In genomic region chr7:106872763-106873162, GRCh38 we compare ENCODE assay signal across 18 cellular contexts. TPM values are rescaled to one million over a fixed set of nuclear protein-coding genes. Genes with fewer than 3 reads are reported as not detected.
DNase-seq lines count a peak whose midpoint lies in the region; ATAC-seq and TF ChIP-seq lines count a peak whose summit lies in the region.
"Had no signal": no experiment of that assay in that cellular context is flagged by ENCODE, and none has a peak within 500 bp of the region (broad histone marks: within the 10 kb centered on the region; RNA-seq: fewer than 3 reads in every experiment).

No MANE protein-coding gene starts in this region.

- intact Hi-C loops in PC-3 (cut with micrococcal nuclease): no loop called here

- no TSS peak for BruUV-seq in PC-3 (replicated peaks; lab: Mats Ljungman, UMichigan)

- no peaks in the 10 kb centered on the region for H3K27me3 Mint-ChIP-seq in activated T-cell treated with anti-CD3 and anti-CD28 coated beads, Interleukin-2, amount 50 U/mL, for 24 hours
- H3K27me3 Mint-ChIP-seq in activated naive CD8-positive, alpha-beta T cell treated with anti-CD3 and anti-CD28 coated beads, Interleukin-2, amount 10 ng/mL, durations not matched to agents 7 days and 5 days: no peaks in the 10 kb centered on the region

- TF ChIP-seq CTCF in Loucy (conservative IDR thresholded peaks at IDR 0.05; ENCODE audit: low read length) (no peak), neutrophil (IDR thresholded peaks at IDR 0.05) (no peak), tibial nerve (IDR thresholded peaks at IDR 0.05) (no peak), PC-3 (conservative IDR thresholded peaks at IDR 0.05; ENCODE audit: low read depth, low read length) (no peak)

- peak overlapping the region; percentile 73 for H3K4me3 ChIP-seq in Loucy (ENCODE audit: low read length, poor library complexity, severe bottlenecking)
- H3K4me3 ChIP-seq in neutrophil (ENCODE audit: low read depth in 1 of 2, low read length in 1 of 2): no peak overlapping the region
- H3K4me3 ChIP-seq in tibial nerve: no peak overlapping the region
- no peak overlapping the region for H3K4me3 ChIP-seq in PC-3 (ENCODE audit: low read length)
- H3K4me3 ChIP-seq: breast epithelium, coronary artery had no signal

- H3K4me2 ChIP-seq in Loucy (ENCODE audit: low read depth, low read length, poor library complexity, severe bottlenecking): peak overlapping the region; percentile 89
- H3K4me2 ChIP-seq in PC-3 (ENCODE audit: low read length): no peak overlapping the region

- H3K36me3 Mint-ChIP-seq in activated T-cell treated with anti-CD3 and anti-CD28 coated beads, Interleukin-2, amount 50 U/mL, for 24 hours (ENCODE audit: low read depth): peaks cover 85% of the 10 kb centered on the region
- H3K36me3 Mint-ChIP-seq in activated naive CD8-positive, alpha-beta T cell treated with anti-CD3 and anti-CD28 coated beads, Interleukin-2, amount 10 ng/mL, durations not matched to agents 7 days and 5 days: peaks cover 74% of the 10 kb centered on the region

- peaks cover 76% of the 10 kb centered on the region for H3K4me1 Mint-ChIP-seq in activated T-cell treated with anti-CD3 and anti-CD28 coated beads, Interleukin-2, amount 50 U/mL, for 24 hours (ENCODE audit: low read depth)
- H3K4me1 Mint-ChIP-seq in activated naive CD8-positive, alpha-beta T cell treated with anti-CD3 and anti-CD28 coated beads, Interleukin-2, amount 10 ng/mL, durations not matched to agents 7 days and 5 days: peaks cover 51% of the 10 kb centered on the region

- H3K9me2 ChIP-seq in Loucy (replicated peaks; ENCODE audit: low read depth, low read length): no peaks in the 10 kb centered on the region
- no peaks in the 10 kb centered on the region for H3K9me2 ChIP-seq in PC-3 (replicated peaks; ENCODE audit: low read length)

- no peaks in the 10 kb centered on the region for H3K27me3 ChIP-seq in Loucy (ENCODE audit: insufficient read depth, low read length, poor library complexity, severe bottlenecking)
- H3K27me3 ChIP-seq in neutrophil: no peaks in the 10 kb centered on the region
- H3K27me3 ChIP-seq in tibial nerve: no peaks in the 10 kb centered on the region
- H3K27me3 ChIP-seq in PC-3 (ENCODE audit: low read length): peaks cover 47% of the 10 kb centered on the region
- H3K27me3 ChIP-seq: breast epithelium had no signal

- H3K9ac ChIP-seq in Loucy (ENCODE audit: low read depth, low read length, poor library complexity, severe bottlenecking) (peak overlapping the region; percentile 65), PC-3 (ENCODE audit: low read length) (no peak overlapping the region)

- ATAC-seq in activated naive CD8-positive, alpha-beta T cell treated with anti-CD3 and anti-CD28 coated beads, Interleukin-2, amount 10 ng/mL, durations not matched to agents 7 days and 5 days (ENCODE audit: low read depth): no peak
- no peak for ATAC-seq in GM21825 (IDR thresholded peaks at IDR 0.05; ENCODE audit: unreplicated experiment)
- ATAC-seq in PC-3: no peak
- ATAC-seq: right cardiac atrium had no signal

- H3K4me1 ChIP-seq in Loucy (ENCODE audit: insufficient read depth, low read length, poor library complexity, severe bottlenecking): peaks cover 69% of the 10 kb centered on the region
- peaks cover 58 to 67% of the 10 kb centered on the region in 2 experiments for H3K4me1 ChIP-seq in neutrophil (ENCODE audit: control insufficient read depth in 1 of 2, insufficient read depth in 1 of 2, low read depth in 1 of 2, low read length in 1 of 2)
- H3K4me1 ChIP-seq in tibial nerve: peaks cover 0 to 3% (median under 1%) of the 10 kb centered on the region in 4 donors
- no peaks in the 10 kb centered on the region for H3K4me1 ChIP-seq in PC-3 (ENCODE audit: insufficient read depth, low read length)
- H3K4me1 ChIP-seq: breast epithelium had no signal

- peaks cover 41% of the 10 kb centered on the region for H4K20me1 ChIP-seq in Loucy (ENCODE audit: insufficient read depth, low read length, poor library complexity, severe bottlenecking)
- no peaks in the 10 kb centered on the region for H4K20me1 ChIP-seq in PC-3 (ENCODE audit: low read length)

- DNase-seq in activated T-cell treated with anti-CD3 and anti-CD28 coated beads, Interleukin-2, amount 50 U/mL, for 24 hours: no peak
- DNase-seq in activated T-cell treated with anti-CD3 and anti-CD28 coated beads, Interleukin-2, amount 50 U/mL, for 1 hour: no peak
- DNase-seq in activated naive CD8-positive, alpha-beta T cell treated with anti-CD3 and anti-CD28 coated beads, Interleukin-2, amount 10 ng/mL, durations not matched to agents 7 days and 5 days: no peak
- DNase-seq in tibial nerve (ENCODE audit: low spot score in 2 of 2) (no peak), PC-3 (no peak)
- DNase-seq: activated CD4-positive, CD25-positive, alpha-beta regulatory T cell treated with anti-CD3 and anti-CD28 coated beads, Interleukin-2, amount 50 U/mL, for 72 hours; activated gamma-delta T cell; NCI-H1930; NCI-H748 treated with DMSO at 0.1 percent for 48 hours; right cardiac atrium; Right ventricle myocardium superior had no signal

- H2AFZ ChIP-seq in Loucy (ENCODE audit: low read length): no peak overlapping the region
- H2AFZ ChIP-seq in PC-3 (ENCODE audit: low read length): no peak overlapping the region

- no peak for TF ChIP-seq EP300 in tibial nerve (IDR thresholded peaks at IDR 0.05)

- TF ChIP-seq POLR2A in tibial nerve (IDR thresholded peaks at IDR 0.05): no peak

- 94 to 95% methylated on average over 6 of the region's 6 CpGs for WGBS in tibial nerve, 2 donors

- H3K27ac Mint-ChIP-seq in activated T-cell treated with anti-CD3 and anti-CD28 coated beads, Interleukin-2, amount 50 U/mL, for 24 hours: peak overlapping the region; percentile 78
- H3K27ac Mint-ChIP-seq in activated naive CD8-positive, alpha-beta T cell treated with anti-CD3 and anti-CD28 coated beads, Interleukin-2, amount 10 ng/mL, durations not matched to agents 7 days and 5 days: no peak overlapping the region

- peaks cover 55% of the 10 kb centered on the region for H3K36me3 ChIP-seq in Loucy (ENCODE audit: insufficient read depth, low read length)
- peaks cover 90% of the 10 kb centered on the region for H3K36me3 ChIP-seq in neutrophil
- peaks cover 0 to 2% (median 0%) of the 10 kb centered on the region in 3 donors for H3K36me3 ChIP-seq in tibial nerve
- no peaks in the 10 kb centered on the region for H3K36me3 ChIP-seq in PC-3 (ENCODE audit: low read depth, low read length)
- H3K36me3 ChIP-seq: breast epithelium had no signal

- POLR2A ChIA-PET in activated naive CD8-positive, alpha-beta T cell treated with anti-CD3 and anti-CD28 coated beads, Interleukin-2, amount 10 ng/mL, durations not matched to agents 7 days and 5 days (lab: Charles Lee): no interaction called here
- POLR2A ChIA-PET in PC-3 (lab: Charles Lee; ENCODE audit: unreplicated experiment): no interaction called here

- CTCF ChIA-PET in PC-3 (lab: Charles Lee): no interaction called here

- H3F3A ChIP-seq in Loucy (ENCODE audit: low read depth) (no peaks in the 10 kb centered on the region), PC-3 (ENCODE audit: low read length, unreplicated experiment) (no peaks in the 10 kb centered on the region)

- H3K27ac ChIP-seq in neutrophil: peak overlapping the region; percentile 94
- no peak overlapping the region for H3K27ac ChIP-seq in tibial nerve
- no peak overlapping the region for H3K27ac ChIP-seq in PC-3 (ENCODE audit: low read length)
- H3K27ac ChIP-seq: coronary artery had no signal

- H3K9me3 Mint-ChIP-seq in activated T-cell treated with anti-CD3 and anti-CD28 coated beads, Interleukin-2, amount 50 U/mL, for 24 hours: peaks cover 7% of the 10 kb centered on the region
- peaks cover 2% of the 10 kb centered on the region for H3K9me3 Mint-ChIP-seq in activated naive CD8-positive, alpha-beta T cell treated with anti-CD3 and anti-CD28 coated beads, Interleukin-2, amount 10 ng/mL, durations not matched to agents 7 days and 5 days

- peaks cover 6% of the 10 kb centered on the region; the same call in 1 of the 2 replicates for H3K9me3 ChIP-seq in Loucy (ENCODE audit: insufficient read depth, low read depth, low read length)
- no peaks in the 10 kb centered on the region for H3K9me3 ChIP-seq in neutrophil
- no peaks in the 10 kb centered on the region for H3K9me3 ChIP-seq in tibial nerve
- no peaks in the 10 kb centered on the region for H3K9me3 ChIP-seq in PC-3 (ENCODE audit: low read length)

- H3K79me2 ChIP-seq in Loucy (ENCODE audit: insufficient read depth, low read length) (peaks cover 85% of the 10 kb centered on the region), PC-3 (ENCODE audit: low read length) (no peaks in the 10 kb centered on the region)

- H3K4me3 Mint-ChIP-seq in activated T-cell treated with anti-CD3 and anti-CD28 coated beads, Interleukin-2, amount 50 U/mL, for 24 hours: peak overlapping the region; percentile 41
- H3K4me3 Mint-ChIP-seq in activated naive CD8-positive, alpha-beta T cell treated with anti-CD3 and anti-CD28 coated beads, Interleukin-2, amount 10 ng/mL, durations not matched to agents 7 days and 5 days: peak overlapping the region; percentile 58

RNA-seq across cellular contexts. Expression of gene PIK3CG, which starts 7.7 kb away (rescaled TPM):
- 10 to 100 TPM; 54.1 to 55.9 TPM for total RNA-seq in activated naive CD8-positive, alpha-beta T cell treated with anti-CD3 and anti-CD28 coated beads, Interleukin-2, amount 10 ng/mL, durations not matched to agents 7 days and 5 days
- total RNA-seq in tibial nerve (1 to 10 TPM; 3.1 to 9.3 (median 7.2) TPM), PC-3 (2014; rRNA removed) (not detected in 2 replicates)
- total RNA-seq: myocyte, osteocyte had no signal

Comparison
In these comparisons a context has a peak if more than half of its experiments do, and no peak if none do; other contexts are left out.
1. RNA of gene PIK3CG, which starts 7.7 kb away (total RNA-seq): 54.1 to 55.9 TPM in activated naive CD8-positive, alpha-beta T cell treated with anti-CD3 and anti-CD28 coated beads, Interleukin-2, amount 10 ng/mL, durations not matched to agents 7 days and 5 days; 3.1 to 9.3 TPM in tibial nerve and not detected in PC-3; every median in the first group is over 4 times any median in the second.